Comparison of ENCODE assay signal across 1 cellular context in the genomic region with DNA sequence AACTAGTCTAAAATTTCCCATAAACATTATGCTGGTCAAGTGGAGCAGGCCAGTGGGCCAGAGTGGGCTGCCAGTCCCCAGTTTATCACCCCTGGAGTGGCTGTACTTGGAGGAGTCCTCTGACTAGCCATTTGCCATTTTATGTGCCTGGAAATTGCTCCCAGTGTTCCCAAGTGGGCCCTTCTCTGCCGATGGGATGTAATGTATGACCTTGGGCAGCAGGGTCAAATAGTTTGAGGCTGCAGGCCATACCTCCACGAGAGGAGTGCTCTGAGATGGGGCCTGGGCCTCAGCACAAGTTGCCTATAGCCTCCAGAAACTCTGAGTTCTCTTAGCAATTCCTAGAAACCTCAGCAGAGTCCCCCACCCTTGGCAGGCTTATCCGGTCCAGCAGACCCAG.
TF ChIP-seq lines count a peak whose summit lies in the region.

No MANE protein-coding gene starts in this region.

TF ChIP-seq in GM23338, 12 proteins besides CTCF, POLR2A, EP300 and RAD21 (continued from another document):
- TF ChIP-seq, protein P1, sequence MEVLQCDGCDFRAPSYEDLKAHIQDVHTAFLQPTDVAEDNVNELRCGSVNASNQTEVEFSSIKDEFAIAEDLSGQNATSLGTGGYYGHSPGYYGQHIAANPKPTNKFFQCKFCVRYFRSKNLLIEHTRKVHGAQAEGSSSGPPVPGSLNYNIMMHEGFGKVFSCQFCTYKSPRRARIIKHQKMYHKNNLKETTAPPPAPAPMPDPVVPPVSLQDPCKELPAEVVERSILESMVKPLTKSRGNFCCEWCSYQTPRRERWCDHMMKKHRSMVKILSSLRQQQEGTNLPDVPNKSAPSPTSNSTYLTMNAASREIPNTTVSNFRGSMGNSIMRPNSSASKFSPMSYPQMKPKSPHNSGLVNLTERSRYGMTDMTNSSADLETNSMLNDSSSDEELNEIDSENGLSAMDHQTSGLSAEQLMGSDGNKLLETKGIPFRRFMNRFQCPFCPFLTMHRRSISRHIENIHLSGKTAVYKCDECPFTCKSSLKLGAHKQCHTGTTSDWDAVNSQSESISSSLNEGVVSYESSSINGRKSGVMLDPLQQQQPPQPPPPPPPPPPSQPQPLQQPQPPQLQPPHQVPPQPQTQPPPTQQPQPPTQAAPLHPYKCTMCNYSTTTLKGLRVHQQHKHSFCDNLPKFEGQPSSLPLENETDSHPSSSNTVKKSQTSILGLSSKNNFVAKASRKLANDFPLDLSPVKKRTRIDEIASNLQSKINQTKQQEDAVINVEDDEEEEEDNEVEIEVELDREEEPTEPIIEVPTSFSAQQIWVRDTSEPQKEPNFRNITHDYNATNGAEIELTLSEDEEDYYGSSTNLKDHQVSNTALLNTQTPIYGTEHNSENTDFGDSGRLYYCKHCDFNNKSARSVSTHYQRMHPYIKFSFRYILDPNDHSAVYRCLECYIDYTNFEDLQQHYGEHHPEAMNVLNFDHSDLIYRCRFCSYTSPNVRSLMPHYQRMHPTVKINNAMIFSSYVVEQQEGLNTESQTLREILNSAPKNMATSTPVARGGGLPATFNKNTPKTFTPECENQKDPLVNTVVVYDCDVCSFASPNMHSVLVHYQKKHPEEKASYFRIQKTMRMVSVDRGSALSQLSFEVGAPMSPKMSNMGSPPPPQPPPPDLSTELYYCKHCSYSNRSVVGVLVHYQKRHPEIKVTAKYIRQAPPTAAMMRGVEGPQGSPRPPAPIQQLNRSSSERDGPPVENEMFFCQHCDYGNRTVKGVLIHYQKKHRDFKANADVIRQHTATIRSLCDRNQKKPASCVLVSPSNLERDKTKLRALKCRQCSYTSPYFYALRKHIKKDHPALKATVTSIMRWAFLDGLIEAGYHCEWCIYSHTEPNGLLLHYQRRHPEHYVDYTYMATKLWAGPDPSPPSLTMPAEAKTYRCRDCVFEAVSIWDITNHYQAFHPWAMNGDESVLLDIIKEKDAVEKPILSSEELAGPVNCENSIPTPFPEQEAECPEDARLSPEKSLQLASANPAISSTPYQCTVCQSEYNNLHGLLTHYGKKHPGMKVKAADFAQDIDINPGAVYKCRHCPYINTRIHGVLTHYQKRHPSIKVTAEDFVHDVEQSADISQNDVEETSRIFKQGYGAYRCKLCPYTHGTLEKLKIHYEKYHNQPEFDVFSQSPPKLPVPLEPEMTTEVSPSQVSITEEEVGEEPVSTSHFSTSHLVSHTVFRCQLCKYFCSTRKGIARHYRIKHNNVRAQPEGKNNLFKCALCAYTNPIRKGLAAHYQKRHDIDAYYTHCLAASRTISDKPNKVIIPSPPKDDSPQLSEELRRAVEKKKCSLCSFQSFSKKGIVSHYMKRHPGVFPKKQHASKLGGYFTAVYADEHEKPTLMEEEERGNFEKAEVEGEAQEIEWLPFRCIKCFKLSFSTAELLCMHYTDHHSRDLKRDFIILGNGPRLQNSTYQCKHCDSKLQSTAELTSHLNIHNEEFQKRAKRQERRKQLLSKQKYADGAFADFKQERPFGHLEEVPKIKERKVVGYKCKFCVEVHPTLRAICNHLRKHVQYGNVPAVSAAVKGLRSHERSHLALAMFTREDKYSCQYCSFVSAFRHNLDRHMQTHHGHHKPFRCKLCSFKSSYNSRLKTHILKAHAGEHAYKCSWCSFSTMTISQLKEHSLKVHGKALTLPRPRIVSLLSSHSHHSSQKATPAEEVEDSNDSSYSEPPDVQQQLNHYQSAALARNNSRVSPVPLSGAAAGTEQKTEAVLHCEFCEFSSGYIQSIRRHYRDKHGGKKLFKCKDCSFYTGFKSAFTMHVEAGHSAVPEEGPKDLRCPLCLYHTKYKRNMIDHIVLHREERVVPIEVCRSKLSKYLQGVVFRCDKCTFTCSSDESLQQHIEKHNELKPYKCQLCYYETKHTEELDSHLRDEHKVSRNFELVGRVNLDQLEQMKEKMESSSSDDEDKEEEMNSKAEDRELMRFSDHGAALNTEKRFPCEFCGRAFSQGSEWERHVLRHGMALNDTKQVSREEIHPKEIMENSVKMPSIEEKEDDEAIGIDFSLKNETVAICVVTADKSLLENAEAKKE (CRISPR knock-in tag; IDR thresholded peaks at IDR 0.05): no peak
- TF ChIP-seq NANOG (IDR thresholded peaks at IDR 0.05; ENCODE audit: borderline replicate concordance) (no peak), POLR2AphosphoS5 (IDR thresholded peaks at IDR 0.05; ENCODE audit: low read depth) (no peak)
- TF ChIP-seq, protein P2, sequence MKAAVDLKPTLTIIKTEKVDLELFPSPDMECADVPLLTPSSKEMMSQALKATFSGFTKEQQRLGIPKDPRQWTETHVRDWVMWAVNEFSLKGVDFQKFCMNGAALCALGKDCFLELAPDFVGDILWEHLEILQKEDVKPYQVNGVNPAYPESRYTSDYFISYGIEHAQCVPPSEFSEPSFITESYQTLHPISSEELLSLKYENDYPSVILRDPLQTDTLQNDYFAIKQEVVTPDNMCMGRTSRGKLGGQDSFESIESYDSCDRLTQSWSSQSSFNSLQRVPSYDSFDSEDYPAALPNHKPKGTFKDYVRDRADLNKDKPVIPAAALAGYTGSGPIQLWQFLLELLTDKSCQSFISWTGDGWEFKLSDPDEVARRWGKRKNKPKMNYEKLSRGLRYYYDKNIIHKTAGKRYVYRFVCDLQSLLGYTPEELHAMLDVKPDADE (IDR thresholded peaks at IDR 0.05): no peak
